8 cellular contexts compared by ENCODE assay signal in genomic region chr19:4342421-4343055, GRCh38. TPM values are rescaled to one million over a fixed set of nuclear protein-coding genes. Genes with fewer than 3 reads are reported as not detected.
DNase-seq lines count a peak whose midpoint lies in the region; ATAC-seq, FAIRE-seq and TF ChIP-seq lines count a peak whose summit lies in the region.

No MANE protein-coding gene starts in this region.

- peaks cover 4% of the 10 kb centered on the region; the same call in 1 of the 2 replicates for H3K4me1 ChIP-seq in BE2C

- peaks cover 5% of the 10 kb centered on the region for H3K36me3 ChIP-seq in BE2C

- DNase-seq in BE2C: peak; percentile 96
- DNase-seq in GM19239 (ENCODE audit: insufficient read length, low spot score): peak; percentile 89
- DNase-seq in NCI-H510A treated with DMSO at 0.1 percent for 48 hours (lab: John Stamatoyannopoulos, UW): peak; percentile 100
- peak; percentile 95 for DNase-seq in activated CD4-positive, alpha-beta T cell treated with anti-CD3 and anti-CD28 coated beads for 48 hours
- peak; percentile 100 for DNase-seq in kidney tubule cell (ENCODE audit: low spot score)
- DNase-seq in stimulated activated CD4-positive, alpha-beta T cell treated with anti-CD3 and anti-CD28 coated beads, Interleukin-1b, Interleukin-23, amount 100 ng/mL, for 1 hour (ENCODE audit: low read depth in 2 of 2): peak; percentile 64 to 80

- peak overlapping the region; percentile 63 for H3K4me3 ChIP-seq in BE2C (ENCODE audit: low read depth, low read length)

- TF ChIP-seq CTCF in BE2C (IDR thresholded peaks at IDR 0.05; ENCODE audit: low read depth, low read length): no peak

- H3K9me3 ChIP-seq in BE2C: no peaks in the 10 kb centered on the region

- FAIRE-seq in GM19239 (lab: Jason Lieb, UNC) (peak; percentile 99), colon (lab: Jason Lieb, UNC) (peak; percentile 96)

- no peaks in the 10 kb centered on the region for H3K27me3 ChIP-seq in BE2C

- ATAC-seq in HG03442 (IDR thresholded peaks at IDR 0.05; ENCODE audit: unreplicated experiment): peak; percentile 85

RNA-seq across cellular contexts. Expression of gene MPND, which starts 0.8 kb away (rescaled TPM):
- 43.6 TPM for polyA plus RNA-seq in BE2C (2012; ENCODE audit: insufficient read depth, insufficient read length, low read depth)

RNA-seq across cellular contexts. Expression of gene STAP2, which starts 3.9 kb away (rescaled TPM):
- 1.5 TPM for polyA plus RNA-seq in BE2C (2012; ENCODE audit: insufficient read depth, insufficient read length, low read depth)

RNA-seq across cellular contexts. Expression of gene FSD1, which starts 38.1 kb away (rescaled TPM):
- polyA plus RNA-seq in BE2C (2012; ENCODE audit: insufficient read depth, insufficient read length, low read depth): 152 TPM

RNA-seq across cellular contexts. Expression of gene TMIGD2, which starts 40.3 kb away (rescaled TPM):
- polyA plus RNA-seq in BE2C (2012; ENCODE audit: insufficient read depth, insufficient read length, low read depth): 4.5 TPM

RNA-seq across cellular contexts. Expression of gene SH3GL1, which starts 57.8 kb away (rescaled TPM):
- polyA plus RNA-seq in BE2C (2012; ENCODE audit: insufficient read depth, insufficient read length, low read depth): 132 TPM

Comparison
In these comparisons a context has a peak if more than half of its experiments do, and no peak if none do; other contexts are left out.
1. Peak in every context shown above with its lines: DNase-seq, ATAC-seq and H3K4me3 ChIP-seq.